8 cellular contexts compared by ENCODE assay signal in genomic region chr17:34894971-34895370, GRCh38.
"Had no signal": no experiment of that assay in that cellular context is flagged by ENCODE, and none has a peak within 500 bp of the region (broad histone marks: within the 10 kb centered on the region; RNA-seq: fewer than 3 reads in every experiment).

No MANE protein-coding gene starts in this region.

- FAIRE-seq: G401.6, GM12878, GM12891, GM12892, GM18507, GM19239 had no signal

- H3K4me3 ChIP-seq: GM12878 had no signal

- ATAC-seq: GM12878 had no signal

- DNase-seq: GDM1, GF-D8 had no signal
